ENCODE assay signal across 23 cellular contexts in the genomic region with DNA sequence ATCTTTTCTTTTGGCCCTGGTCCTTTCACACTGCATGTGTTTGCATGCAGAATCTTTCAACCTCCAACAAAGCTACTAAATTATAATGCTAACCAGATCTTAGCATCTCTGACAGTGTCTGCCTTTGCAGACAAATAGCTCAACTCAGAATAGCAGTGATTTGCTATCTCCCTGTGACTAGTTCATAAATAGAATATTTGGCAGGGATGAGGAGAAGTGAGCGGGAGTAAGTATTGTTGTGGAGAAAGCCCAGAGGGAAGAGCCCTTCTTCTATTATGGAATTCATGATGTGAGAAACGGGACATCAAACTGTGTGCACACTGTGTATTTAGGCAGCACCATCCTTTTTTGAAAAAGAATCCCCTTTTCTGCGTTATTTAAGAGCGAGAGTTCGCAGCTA.
"Had no signal": no experiment of that assay in that cellular context is flagged by ENCODE, and none has a peak within 500 bp of the region (broad histone marks: within the 10 kb centered on the region; RNA-seq: fewer than 3 reads in every experiment).

No MANE protein-coding gene starts in this region.

- H3K4me2 ChIP-seq: KMS-11 had no signal

- ATAC-seq: K562, SK-N-SH treated with all-trans-retinoic acid at 6 μM for 48 hours had no signal

- H3K27me3 ChIP-seq: SJCRH30 had no signal

- H3K27me3 Mint-ChIP-seq: IgD-negative memory B cell had no signal

- DNase-seq: Kasumi-1, MM.1S, NCI-H1092 treated with DMSO at 0.1 percent for 48 hours, NCI-H1436, NCI-H187, NCI-H2029, NCI-H2081 treated with DMSO at 0.1 percent for 48 hours, NCI-H2171, NCI-H226, NCI-H446, NCI-H510A, NCI-H524 treated with DMSO at 0.1 percent for 48 hours, NCI-H774, RPMI8226, SHP77 treated with DMSO at 0.1 percent for 48 hours, SJCRH30 had no signal

- H3K36me3 ChIP-seq: SJCRH30 had no signal

- H3K4me3 Mint-ChIP-seq: IgD-negative memory B cell had no signal

- H3K4me3 ChIP-seq: K562, SJCRH30 had no signal

- H3K27ac Mint-ChIP-seq: IgD-negative memory B cell had no signal

- H3K4me1 ChIP-seq: SJCRH30 had no signal

- FAIRE-seq: HTR-8/SVneo, K562, RCC 7860 had no signal

- H3K27ac ChIP-seq: HL-60, KMS-11, SJCRH30 had no signal

- H3K36me3 Mint-ChIP-seq: IgD-negative memory B cell had no signal

- H3K9me3 ChIP-seq: SJCRH30 had no signal

- H3K4me1 Mint-ChIP-seq: IgD-negative memory B cell had no signal
